In genomic region chr3:115741650-115742049, GRCh38 we compare ENCODE assay signal across 33 cellular contexts.
"Had no signal": no experiment of that assay in that cellular context is flagged by ENCODE, and none has a peak within 500 bp of the region (broad histone marks: within the 10 kb centered on the region; RNA-seq: fewer than 3 reads in every experiment).

No MANE protein-coding gene starts in this region.

- DNase-seq: Karpas-422, Kasumi-1, KG1, MG63, MM.1S, MV-4-11, NCI-H1048, NCI-H1092, NCI-H1092 treated with DMSO at 0.1 percent for 48 hours, NCI-H1105, NCI-H1105 treated with DMSO at 0.1 percent for 48 hours, NCI-H1417, NCI-H1417 treated with DMSO at 0.1 percent for 48 hours, NCI-H1436, NCI-H1436 treated with DMSO at 0.1 percent for 48 hours, NCI-H146, NCI-H1694, NCI-H1694 treated with DMSO at 0.1 percent for 48 hours, NCI-H187, NCI-H187 treated with DMSO at 0.1 percent for 48 hours, NCI-H1930, NCI-H2029, NCI-H2029 treated with DMSO at 0.1 percent for 48 hours, NCI-H2081, NCI-H2081 treated with DMSO at 0.1 percent for 48 hours, NCI-H2107, NCI-H2171, NCI-H2171 treated with DMSO at 0.1 percent for 48 hours, NCI-H2227 treated with DMSO at 0.1 percent for 48 hours, NCI-H226, NCI-H345, NCI-H446, NCI-H446 treated with DMSO at 0.1 percent for 48 hours had no signal
